ENCODE assay signal across 1 cellular context in the genomic region with DNA sequence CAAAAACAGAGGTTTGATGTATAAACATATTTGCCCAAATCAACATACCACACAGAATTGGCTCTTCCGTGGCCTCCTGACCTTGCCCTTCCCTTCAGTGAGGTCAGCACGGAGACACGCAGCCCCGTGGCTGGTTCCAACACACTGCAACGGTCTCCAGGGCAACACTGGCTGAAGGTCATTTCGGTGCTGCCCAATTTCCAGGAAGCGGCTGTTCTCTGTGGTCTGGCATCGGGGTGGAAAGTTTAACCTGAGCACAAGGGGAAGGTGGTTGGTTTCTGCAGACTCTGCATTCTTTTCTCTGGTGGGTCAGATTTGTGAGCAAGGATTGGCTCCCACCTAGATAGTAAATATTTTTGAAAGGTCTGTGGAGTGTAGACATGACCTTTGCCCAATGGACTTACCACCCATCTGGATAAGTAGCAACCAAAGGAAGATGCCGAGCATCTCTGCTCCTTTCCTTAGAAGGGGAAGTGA.
A peak's percentile ranks its signal among the peaks of the same experiment; 100 is the strongest.
TF ChIP-seq lines count a peak whose summit lies in the region.

No MANE protein-coding gene starts in this region.

TF ChIP-seq in HepG2, 621 proteins besides CTCF, POLR2A, EP300 and RAD21 (continued from another document and continues in another):
- TF ChIP-seq THAP11 (CRISPR knock-in tag; IDR thresholded peaks at IDR 0.05), result peak; percentile 31; the same call in 1 of the 2 replicates
- TF ChIP-seq ZNF235 (CRISPR knock-in tag; IDR thresholded peaks at IDR 0.05; ENCODE audit: borderline replicate concordance), result no peak
- TF ChIP-seq, protein P1, sequence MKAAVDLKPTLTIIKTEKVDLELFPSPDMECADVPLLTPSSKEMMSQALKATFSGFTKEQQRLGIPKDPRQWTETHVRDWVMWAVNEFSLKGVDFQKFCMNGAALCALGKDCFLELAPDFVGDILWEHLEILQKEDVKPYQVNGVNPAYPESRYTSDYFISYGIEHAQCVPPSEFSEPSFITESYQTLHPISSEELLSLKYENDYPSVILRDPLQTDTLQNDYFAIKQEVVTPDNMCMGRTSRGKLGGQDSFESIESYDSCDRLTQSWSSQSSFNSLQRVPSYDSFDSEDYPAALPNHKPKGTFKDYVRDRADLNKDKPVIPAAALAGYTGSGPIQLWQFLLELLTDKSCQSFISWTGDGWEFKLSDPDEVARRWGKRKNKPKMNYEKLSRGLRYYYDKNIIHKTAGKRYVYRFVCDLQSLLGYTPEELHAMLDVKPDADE (CRISPR knock-in tag; IDR thresholded peaks at IDR 0.05), result no peak
- peak; percentile 95 for TF ChIP-seq RARA (CRISPR knock-in tag; IDR thresholded peaks at IDR 0.05)
- no peak for TF ChIP-seq ZNF547 (CRISPR knock-in tag; IDR thresholded peaks at IDR 0.05)
- no peak for TF ChIP-seq FOXP1 (IDR thresholded peaks at IDR 0.05)
- TF ChIP-seq FOXP1 (CRISPR knock-in tag; IDR thresholded peaks at IDR 0.05), result no peak
- TF ChIP-seq TCF7L2 (IDR thresholded peaks at IDR 0.05; ENCODE audit: low read depth, low read length), result no peak
- TF ChIP-seq PCBP2 (optimal IDR thresholded peaks at IDR 0.05; ENCODE audit: low read depth, low read length, poor library complexity, severe bottlenecking), result no peak
- no peak for TF ChIP-seq ZNF282 (IDR thresholded peaks at IDR 0.05; ENCODE audit: partially characterized antibody)
- TF ChIP-seq REPIN1 (CRISPR knock-in tag; IDR thresholded peaks at IDR 0.05; ENCODE audit: borderline replicate concordance, low read depth), result no peak
- TF ChIP-seq ZNF180 (CRISPR knock-in tag; IDR thresholded peaks at IDR 0.05; ENCODE audit: borderline replicate concordance, low read depth), result no peak
- no peak for TF ChIP-seq ZNF234 (CRISPR knock-in tag; conservative IDR thresholded peaks at IDR 0.05)
- TF ChIP-seq YY1 (IDR thresholded peaks at IDR 0.05; ENCODE audit: insufficient read depth, insufficient replicate concordance, low read depth, low read length), result no peak
- no peak for TF ChIP-seq CENPX (CRISPR knock-in tag; IDR thresholded peaks at IDR 0.05)
- no peak for TF ChIP-seq ZNF432 (CRISPR knock-in tag; IDR thresholded peaks at IDR 0.05; ENCODE audit: borderline replicate concordance)
- TF ChIP-seq ZNF17 (CRISPR knock-in tag; IDR thresholded peaks at IDR 0.05), result no peak
- peak; percentile 54; the same call in 1 of the 2 replicates for TF ChIP-seq FOSL2 (CRISPR knock-in tag; IDR thresholded peaks at IDR 0.05)
- no peak for TF ChIP-seq RBM39 (IDR thresholded peaks at IDR 0.05; ENCODE audit: low read depth, low read length, poor library complexity, severe bottlenecking)
- TF ChIP-seq SNAI1 (CRISPR knock-in tag; IDR thresholded peaks at IDR 0.05; ENCODE audit: borderline replicate concordance), result no peak
- TF ChIP-seq, protein P2, sequence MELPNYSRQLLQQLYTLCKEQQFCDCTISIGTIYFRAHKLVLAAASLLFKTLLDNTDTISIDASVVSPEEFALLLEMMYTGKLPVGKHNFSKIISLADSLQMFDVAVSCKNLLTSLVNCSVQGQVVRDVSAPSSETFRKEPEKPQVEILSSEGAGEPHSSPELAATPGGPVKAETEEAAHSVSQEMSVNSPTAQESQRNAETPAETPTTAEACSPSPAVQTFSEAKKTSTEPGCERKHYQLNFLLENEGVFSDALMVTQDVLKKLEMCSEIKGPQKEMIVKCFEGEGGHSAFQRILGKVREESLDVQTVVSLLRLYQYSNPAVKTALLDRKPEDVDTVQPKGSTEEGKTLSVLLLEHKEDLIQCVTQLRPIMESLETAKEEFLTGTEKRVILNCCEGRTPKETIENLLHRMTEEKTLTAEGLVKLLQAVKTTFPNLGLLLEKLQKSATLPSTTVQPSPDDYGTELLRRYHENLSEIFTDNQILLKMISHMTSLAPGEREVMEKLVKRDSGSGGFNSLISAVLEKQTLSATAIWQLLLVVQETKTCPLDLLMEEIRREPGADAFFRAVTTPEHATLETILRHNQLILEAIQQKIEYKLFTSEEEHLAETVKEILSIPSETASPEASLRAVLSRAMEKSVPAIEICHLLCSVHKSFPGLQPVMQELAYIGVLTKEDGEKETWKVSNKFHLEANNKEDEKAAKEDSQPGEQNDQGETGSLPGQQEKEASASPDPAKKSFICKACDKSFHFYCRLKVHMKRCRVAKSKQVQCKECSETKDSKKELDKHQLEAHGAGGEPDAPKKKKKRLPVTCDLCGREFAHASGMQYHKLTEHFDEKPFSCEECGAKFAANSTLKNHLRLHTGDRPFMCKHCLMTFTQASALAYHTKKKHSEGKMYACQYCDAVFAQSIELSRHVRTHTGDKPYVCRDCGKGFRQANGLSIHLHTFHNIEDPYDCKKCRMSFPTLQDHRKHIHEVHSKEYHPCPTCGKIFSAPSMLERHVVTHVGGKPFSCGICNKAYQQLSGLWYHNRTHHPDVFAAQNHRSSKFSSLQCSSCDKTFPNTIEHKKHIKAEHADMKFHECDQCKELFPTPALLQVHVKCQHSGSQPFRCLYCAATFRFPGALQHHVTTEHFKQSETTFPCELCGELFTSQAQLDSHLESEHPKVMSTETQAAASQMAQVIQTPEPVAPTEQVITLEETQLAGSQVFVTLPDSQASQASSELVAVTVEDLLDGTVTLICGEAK (IDR thresholded peaks at IDR 0.05), result no peak
- TF ChIP-seq, protein P2 (CRISPR knock-in tag; IDR thresholded peaks at IDR 0.05), result no peak
- TF ChIP-seq IRF2 (CRISPR knock-in tag; IDR thresholded peaks at IDR 0.05), result no peak
- TF ChIP-seq ZNF121 (CRISPR knock-in tag; IDR thresholded peaks at IDR 0.05), result no peak
- TF ChIP-seq ZNF382 (CRISPR knock-in tag; IDR thresholded peaks at IDR 0.05; ENCODE audit: borderline replicate concordance), result no peak
- TF ChIP-seq CCAR2 (optimal IDR thresholded peaks at IDR 0.05; ENCODE audit: low read depth, low read length), result no peak
- TF ChIP-seq NFE2L1 (CRISPR knock-in tag; IDR thresholded peaks at IDR 0.05; ENCODE audit: borderline replicate concordance), result no peak
- no peak for TF ChIP-seq DMAP1 (CRISPR knock-in tag; IDR thresholded peaks at IDR 0.05)
- no peak for TF ChIP-seq ARID2 (CRISPR knock-in tag; IDR thresholded peaks at IDR 0.05; ENCODE audit: borderline replicate concordance)
- TF ChIP-seq KDM3A (CRISPR knock-in tag; IDR thresholded peaks at IDR 0.05; ENCODE audit: low read depth), result no peak
- TF ChIP-seq, protein P3, sequence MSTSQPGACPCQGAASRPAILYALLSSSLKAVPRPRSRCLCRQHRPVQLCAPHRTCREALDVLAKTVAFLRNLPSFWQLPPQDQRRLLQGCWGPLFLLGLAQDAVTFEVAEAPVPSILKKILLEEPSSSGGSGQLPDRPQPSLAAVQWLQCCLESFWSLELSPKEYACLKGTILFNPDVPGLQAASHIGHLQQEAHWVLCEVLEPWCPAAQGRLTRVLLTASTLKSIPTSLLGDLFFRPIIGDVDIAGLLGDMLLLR (CRISPR knock-in tag; IDR thresholded peaks at IDR 0.05), result no peak
- TF ChIP-seq, protein P4, sequence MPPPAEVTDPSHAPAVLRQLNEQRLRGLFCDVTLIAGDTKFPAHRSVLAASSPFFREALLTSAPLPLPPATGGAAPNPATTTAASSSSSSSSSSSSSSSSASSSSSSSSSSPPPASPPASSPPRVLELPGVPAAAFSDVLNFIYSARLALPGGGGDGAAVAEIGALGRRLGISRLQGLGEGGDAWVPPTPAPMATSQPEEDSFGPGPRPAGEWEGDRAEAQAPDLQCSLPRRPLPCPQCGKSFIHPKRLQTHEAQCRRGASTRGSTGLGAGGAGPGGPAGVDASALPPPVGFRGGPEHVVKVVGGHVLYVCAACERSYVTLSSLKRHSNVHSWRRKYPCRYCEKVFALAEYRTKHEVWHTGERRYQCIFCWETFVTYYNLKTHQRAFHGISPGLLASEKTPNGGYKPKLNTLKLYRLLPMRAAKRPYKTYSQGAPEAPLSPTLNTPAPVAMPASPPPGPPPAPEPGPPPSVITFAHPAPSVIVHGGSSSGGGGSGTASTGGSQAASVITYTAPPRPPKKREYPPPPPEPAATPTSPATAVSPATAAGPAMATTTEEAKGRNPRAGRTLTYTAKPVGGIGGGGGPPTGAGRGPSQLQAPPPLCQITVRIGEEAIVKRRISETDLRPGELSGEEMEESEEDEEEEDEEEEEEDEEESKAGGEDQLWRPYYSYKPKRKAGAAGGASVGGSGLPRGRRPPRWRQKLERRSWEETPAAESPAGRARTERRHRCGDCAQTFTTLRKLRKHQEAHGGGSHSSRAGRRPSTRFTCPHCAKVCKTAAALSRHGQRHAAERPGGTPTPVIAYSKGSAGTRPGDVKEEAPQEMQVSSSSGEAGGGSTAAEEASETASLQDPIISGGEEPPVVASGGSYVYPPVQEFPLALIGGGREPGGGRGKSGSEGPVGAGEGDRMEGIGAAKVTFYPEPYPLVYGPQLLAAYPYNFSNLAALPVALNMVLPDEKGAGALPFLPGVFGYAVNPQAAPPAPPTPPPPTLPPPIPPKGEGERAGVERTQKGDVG (CRISPR knock-in tag; IDR thresholded peaks at IDR 0.05; ENCODE audit: borderline replicate concordance), result no peak
- no peak for TF ChIP-seq GTF3A (CRISPR knock-in tag; conservative IDR thresholded peaks at IDR 0.05)
- no peak for TF ChIP-seq ARHGAP35 (CRISPR knock-in tag; IDR thresholded peaks at IDR 0.05; ENCODE audit: borderline replicate concordance)
- TF ChIP-seq HNF4A (CRISPR knock-in tag; IDR thresholded peaks at IDR 0.05), result peak; percentile 72
- no peak for TF ChIP-seq ZNF570 (CRISPR knock-in tag; IDR thresholded peaks at IDR 0.05; ENCODE audit: borderline replicate concordance)
- TF ChIP-seq EHMT2 (IDR thresholded peaks at IDR 0.05; ENCODE audit: borderline replicate concordance, low read depth, low read length), result 0 out of 2 replicates have a peak, but pooled peaks have one; percentile 28
- TF ChIP-seq, protein P5, sequence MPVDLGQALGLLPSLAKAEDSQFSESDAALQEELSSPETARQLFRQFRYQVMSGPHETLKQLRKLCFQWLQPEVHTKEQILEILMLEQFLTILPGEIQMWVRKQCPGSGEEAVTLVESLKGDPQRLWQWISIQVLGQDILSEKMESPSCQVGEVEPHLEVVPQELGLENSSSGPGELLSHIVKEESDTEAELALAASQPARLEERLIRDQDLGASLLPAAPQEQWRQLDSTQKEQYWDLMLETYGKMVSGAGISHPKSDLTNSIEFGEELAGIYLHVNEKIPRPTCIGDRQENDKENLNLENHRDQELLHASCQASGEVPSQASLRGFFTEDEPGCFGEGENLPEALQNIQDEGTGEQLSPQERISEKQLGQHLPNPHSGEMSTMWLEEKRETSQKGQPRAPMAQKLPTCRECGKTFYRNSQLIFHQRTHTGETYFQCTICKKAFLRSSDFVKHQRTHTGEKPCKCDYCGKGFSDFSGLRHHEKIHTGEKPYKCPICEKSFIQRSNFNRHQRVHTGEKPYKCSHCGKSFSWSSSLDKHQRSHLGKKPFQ (CRISPR knock-in tag; IDR thresholded peaks at IDR 0.05; ENCODE audit: insufficient replicate concordance), result no peak
- TF ChIP-seq ZNF33B (CRISPR knock-in tag; IDR thresholded peaks at IDR 0.05), result no peak
- TF ChIP-seq, protein P6, sequence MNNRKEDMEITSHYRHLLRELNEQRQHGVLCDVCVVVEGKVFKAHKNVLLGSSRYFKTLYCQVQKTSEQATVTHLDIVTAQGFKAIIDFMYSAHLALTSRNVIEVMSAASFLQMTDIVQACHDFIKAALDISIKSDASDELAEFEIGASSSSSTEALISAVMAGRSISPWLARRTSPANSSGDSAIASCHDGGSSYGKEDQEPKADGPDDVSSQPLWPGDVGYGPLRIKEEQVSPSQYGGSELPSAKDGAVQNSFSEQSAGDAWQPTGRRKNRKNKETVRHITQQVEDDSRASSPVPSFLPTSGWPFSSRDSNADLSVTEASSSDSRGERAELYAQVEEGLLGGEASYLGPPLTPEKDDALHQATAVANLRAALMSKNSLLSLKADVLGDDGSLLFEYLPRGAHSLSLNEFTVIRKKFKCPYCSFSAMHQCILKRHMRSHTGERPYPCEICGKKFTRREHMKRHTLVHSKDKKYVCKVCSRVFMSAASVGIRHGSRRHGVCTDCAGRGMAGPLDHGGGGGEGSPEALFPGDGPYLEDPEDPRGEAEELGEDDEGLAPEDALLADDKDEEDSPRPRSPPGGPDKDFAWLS (CRISPR knock-in tag; IDR thresholded peaks at IDR 0.05; ENCODE audit: borderline replicate concordance), result no peak
- no peak for TF ChIP-seq SP5 (CRISPR knock-in tag; IDR thresholded peaks at IDR 0.05; ENCODE audit: borderline replicate concordance, low read depth)
- TF ChIP-seq, protein P7, sequence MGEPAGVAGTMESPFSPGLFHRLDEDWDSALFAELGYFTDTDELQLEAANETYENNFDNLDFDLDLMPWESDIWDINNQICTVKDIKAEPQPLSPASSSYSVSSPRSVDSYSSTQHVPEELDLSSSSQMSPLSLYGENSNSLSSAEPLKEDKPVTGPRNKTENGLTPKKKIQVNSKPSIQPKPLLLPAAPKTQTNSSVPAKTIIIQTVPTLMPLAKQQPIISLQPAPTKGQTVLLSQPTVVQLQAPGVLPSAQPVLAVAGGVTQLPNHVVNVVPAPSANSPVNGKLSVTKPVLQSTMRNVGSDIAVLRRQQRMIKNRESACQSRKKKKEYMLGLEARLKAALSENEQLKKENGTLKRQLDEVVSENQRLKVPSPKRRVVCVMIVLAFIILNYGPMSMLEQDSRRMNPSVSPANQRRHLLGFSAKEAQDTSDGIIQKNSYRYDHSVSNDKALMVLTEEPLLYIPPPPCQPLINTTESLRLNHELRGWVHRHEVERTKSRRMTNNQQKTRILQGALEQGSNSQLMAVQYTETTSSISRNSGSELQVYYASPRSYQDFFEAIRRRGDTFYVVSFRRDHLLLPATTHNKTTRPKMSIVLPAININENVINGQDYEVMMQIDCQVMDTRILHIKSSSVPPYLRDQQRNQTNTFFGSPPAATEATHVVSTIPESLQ (CRISPR knock-in tag; conservative IDR thresholded peaks at IDR 0.05), result no peak
- TF ChIP-seq ZNF460 (CRISPR knock-in tag; IDR thresholded peaks at IDR 0.05; ENCODE audit: borderline replicate concordance), result no peak
- no peak for TF ChIP-seq ZNF10 (CRISPR knock-in tag; IDR thresholded peaks at IDR 0.05; ENCODE audit: borderline replicate concordance, low read depth)
- no peak for TF ChIP-seq IRX3 (CRISPR knock-in tag; IDR thresholded peaks at IDR 0.05; ENCODE audit: borderline replicate concordance, low read depth)
